Comparison of ENCODE assay signal across 1 cellular context in genomic region chr10:125266966-125267365, GRCh38.
TF ChIP-seq lines count a peak whose summit lies in the region.

No MANE protein-coding gene starts in this region.

TF ChIP-seq in H1, 55 proteins besides CTCF, POLR2A, EP300 and RAD21:
- no peak for TF ChIP-seq CEBPB (IDR thresholded peaks at IDR 0.05; ENCODE audit: low read depth, low read length)
- TF ChIP-seq RBBP5 (IDR thresholded peaks at IDR 0.05; ENCODE audit: borderline replicate concordance, low read depth, low read length) = no peak
- no peak for TF ChIP-seq CREB1 (IDR thresholded peaks at IDR 0.05)
- no peak for TF ChIP-seq SIN3A (conservative IDR thresholded peaks at IDR 0.05 in 1 of 2, IDR thresholded peaks at IDR 0.05 in 1 of 2; ENCODE audit: low read depth in 1 of 2, low read length in 2 of 2)
- no peak for TF ChIP-seq NANOG (IDR thresholded peaks at IDR 0.05; ENCODE audit: insufficient read depth, low read depth, low read length, poor library complexity, severe bottlenecking)
- TF ChIP-seq TCF12 (IDR thresholded peaks at IDR 0.05; ENCODE audit: low read depth, low read length) = no peak
- no peak for TF ChIP-seq USF2 (IDR thresholded peaks at IDR 0.05; ENCODE audit: low read length)
- TF ChIP-seq SRF (IDR thresholded peaks at IDR 0.05; ENCODE audit: low read depth, low read length) = no peak
- no peak for TF ChIP-seq E2F6 (IDR thresholded peaks at IDR 0.05)
- no peak for TF ChIP-seq EGR1 (IDR thresholded peaks at IDR 0.05; ENCODE audit: borderline replicate concordance, low read depth, low read length)
